20 cellular contexts compared by ENCODE assay signal in the genomic region with DNA sequence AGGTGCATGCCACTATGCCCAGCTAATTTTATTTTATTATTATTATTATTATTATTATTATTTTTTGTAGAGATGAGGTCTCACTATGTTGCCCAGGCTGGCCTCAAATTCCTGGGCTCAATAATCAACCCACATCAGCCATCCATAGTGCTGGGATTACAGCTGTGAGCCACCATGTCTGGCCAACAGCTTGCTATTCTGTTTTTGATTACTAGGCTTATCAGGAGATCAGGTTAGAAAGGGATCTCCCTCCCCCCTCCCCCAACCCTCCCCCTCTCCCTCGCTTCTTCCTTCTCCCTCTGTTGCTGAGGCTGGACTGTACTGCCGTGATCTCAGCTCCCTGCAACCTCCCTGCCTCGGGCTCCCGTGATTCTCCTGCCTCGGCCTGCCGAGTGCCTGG. TPM values are rescaled to one million over a fixed set of nuclear protein-coding genes. Genes with fewer than 3 reads are reported as not detected.
DNase-seq lines count a peak whose midpoint lies in the region; ATAC-seq and TF ChIP-seq lines count a peak whose summit lies in the region.
"Had no signal": no experiment of that assay in that cellular context is flagged by ENCODE, and none has a peak within 500 bp of the region (broad histone marks: within the 10 kb centered on the region; RNA-seq: fewer than 3 reads in every experiment).

No MANE protein-coding gene starts in this region.

- no peak overlapping the region for H3K27ac ChIP-seq in colonic mucosa
- H3K27ac ChIP-seq: Peyer's patch, SJCRH30 had no signal

- intact Hi-C loops in cardiac septum (cut with DNase I) (no loop called here), left ventricle myocardium superior (cut with micrococcal nuclease) (no loop called here), colonic mucosa (cut with DNase I) (no loop called here)

- no peak overlapping the region for H3K4me3 ChIP-seq in colonic mucosa
- H3K4me3 ChIP-seq: BLaER1, Peyer's patch, SJCRH30 had no signal

- no peaks in the 10 kb centered on the region for H3K27me3 Mint-ChIP-seq in osteocyte (ENCODE audit: unreplicated experiment)
- H3K27me3 Mint-ChIP-seq in immature natural killer cell (ENCODE audit: low read depth in 3 of 3) = no peaks in the 10 kb centered on the region
- H3K27me3 Mint-ChIP-seq: CD4-positive, CD25-positive, alpha-beta regulatory T cell had no signal

- H3K36me3 Mint-ChIP-seq in osteocyte (ENCODE audit: unreplicated experiment) (peaks cover 2% of the 10 kb centered on the region), immature natural killer cell (peaks cover 0 to 11% (median 4%) of the 10 kb centered on the region in 3 donors)

- no peak for ATAC-seq in left ventricle myocardium superior
- ATAC-seq: HCT116 had no signal

- peak; percentile 10 for DNase-seq in cardiac septum (ENCODE audit: low spot score)
- DNase-seq in left ventricle myocardium superior = no peak
- peak; percentile 3 for DNase-seq in colonic mucosa
- DNase-seq in osteocyte (ENCODE audit: extremely low spot score, unreplicated experiment) = peak; percentile 70
- no peak for DNase-seq in GM13977 (ENCODE audit: low spot score)
- DNase-seq in SHP77 (lab: John Stamatoyannopoulos, UW) = no peak
- DNase-seq in immature natural killer cell = no peak
- DNase-seq: CD4-positive, CD25-positive, alpha-beta regulatory T cell; IMR-90; KG1; MM.1S; NCI-H1417; NCI-H1694; NCI-H2029 treated with DMSO at 0.1 percent for 48 hours; NCI-H446 treated with DMSO at 0.1 percent for 48 hours; NCI-H526; SJCRH30 had no signal

- H3K9me3 ChIP-seq in colonic mucosa = no peaks in the 10 kb centered on the region
- H3K9me3 ChIP-seq: Peyer's patch, SJCRH30 had no signal

- no peaks in the 10 kb centered on the region for H3K27me3 ChIP-seq in colonic mucosa
- H3K27me3 ChIP-seq: BLaER1, Peyer's patch, SJCRH30 had no signal

- no peak overlapping the region for H3K9ac ChIP-seq in colonic mucosa (ENCODE audit: low read depth in 2 of 2, low read length in 2 of 2)
- H3K9ac ChIP-seq: BLaER1 had no signal

- H3K4me1 Mint-ChIP-seq in osteocyte (ENCODE audit: unreplicated experiment) = peaks cover 1% of the 10 kb centered on the region
- peaks cover 8 to 9% of the 10 kb centered on the region in 2 donors for H3K4me1 Mint-ChIP-seq in immature natural killer cell

- in situ Hi-C loops in GM13977 (cut with MboI; ENCODE audit: low pct_unique_long_range_greater_than_20kb, low sequenced_read_pairs, unreplicated experiment) = no loop called here

- no peaks in the 10 kb centered on the region for H3K4me1 ChIP-seq in colonic mucosa
- H3K4me1 ChIP-seq: Peyer's patch, SJCRH30 had no signal

- H3K9me3 Mint-ChIP-seq in osteocyte (ENCODE audit: unreplicated experiment) (no peaks in the 10 kb centered on the region), immature natural killer cell (no peaks in the 10 kb centered on the region)

- TF ChIP-seq CTCF in colonic mucosa (IDR thresholded peaks at IDR 0.05) = no peak
- TF ChIP-seq CTCF in osteocyte (IDR thresholded peaks at IDR 0.05) = no peak
- TF ChIP-seq CTCF in GM13977 (IDR thresholded peaks at IDR 0.05; ENCODE audit: extremely low read depth, insufficient read depth, missing control alignments) = no peak

- H3K27ac Mint-ChIP-seq in osteocyte (ENCODE audit: unreplicated experiment) (no peak overlapping the region), immature natural killer cell (no peak overlapping the region)
- H3K27ac Mint-ChIP-seq: CD4-positive, CD25-positive, alpha-beta regulatory T cell had no signal

- no peak overlapping the region for H3K4me3 Mint-ChIP-seq in osteocyte (ENCODE audit: unreplicated experiment)
- H3K4me3 Mint-ChIP-seq in immature natural killer cell = no peak overlapping the region
- H3K4me3 Mint-ChIP-seq: CD4-positive, CD25-positive, alpha-beta regulatory T cell had no signal

- H3K36me3 ChIP-seq in colonic mucosa = no peaks in the 10 kb centered on the region

RNA-seq across cellular contexts. Expression of gene CLN6, which starts 8.6 kb away (rescaled TPM):
- total RNA-seq in cardiac septum (8.5 TPM), left ventricle myocardium superior (9.9 TPM), colonic mucosa (10 to 100 TPM; 18.9 to 55.8 TPM), osteocyte (18.7 and 20.5 TPM in 2 replicates)
- polyA plus RNA-seq in immature natural killer cell = 1 to 10 TPM; 1.3 to 2.5 (median 2.3) TPM

RNA-seq across cellular contexts. Expression of gene CALML4, which starts 15.8 kb away (rescaled TPM):
- total RNA-seq in cardiac septum = 1.6 TPM
- total RNA-seq in left ventricle myocardium superior = 0.99 TPM
- total RNA-seq in colonic mucosa = 100 to 1,000 TPM; 111 to 126 TPM
- total RNA-seq in osteocyte = 1.8 and 2.0 TPM in 2 replicates
- polyA plus RNA-seq in immature natural killer cell = 1 to 10 TPM in 1 of 3 donors, under 1 TPM in 1, not detected in 1; 0.37 to 4.2 TPM

RNA-seq across cellular contexts. Expression of gene FEM1B, which starts 56.6 kb away (rescaled TPM):
- total RNA-seq in cardiac septum = 114 TPM
- 45.1 TPM for total RNA-seq in left ventricle myocardium superior
- total RNA-seq in colonic mucosa = 10 to 100 TPM; 34.4 to 52.4 TPM
- 71.1 and 71.5 TPM in 2 replicates for total RNA-seq in osteocyte
- polyA plus RNA-seq in immature natural killer cell = 10 to 100 TPM in 2 of 3 donors, 1 to 10 TPM in 1; 6.1 to 25.9 (median 18.4) TPM

Comparison
In these comparisons a context has a peak if more than half of its experiments do, and no peak if none do; other contexts are left out.
1. DNase-seq: peak in cardiac septum (single experiment), colonic mucosa (single experiment) and osteocyte (single experiment); none in left ventricle myocardium superior (single experiment), GM13977 (single experiment), SHP77 (0 of 2) and immature natural killer cell (0 of 3).
2. RNA of gene CALML4, which starts 15.8 kb away (total RNA-seq): 111 to 126 TPM in colonic mucosa; 1.8 to 2.0 TPM in osteocyte, 1.6 TPM in cardiac septum (single experiment) and 0.99 TPM in left ventricle myocardium superior (single experiment); every median in the first group is over 10 times any median in the second.